ENCODE assay signal across 8 cellular contexts in the genomic region with DNA sequence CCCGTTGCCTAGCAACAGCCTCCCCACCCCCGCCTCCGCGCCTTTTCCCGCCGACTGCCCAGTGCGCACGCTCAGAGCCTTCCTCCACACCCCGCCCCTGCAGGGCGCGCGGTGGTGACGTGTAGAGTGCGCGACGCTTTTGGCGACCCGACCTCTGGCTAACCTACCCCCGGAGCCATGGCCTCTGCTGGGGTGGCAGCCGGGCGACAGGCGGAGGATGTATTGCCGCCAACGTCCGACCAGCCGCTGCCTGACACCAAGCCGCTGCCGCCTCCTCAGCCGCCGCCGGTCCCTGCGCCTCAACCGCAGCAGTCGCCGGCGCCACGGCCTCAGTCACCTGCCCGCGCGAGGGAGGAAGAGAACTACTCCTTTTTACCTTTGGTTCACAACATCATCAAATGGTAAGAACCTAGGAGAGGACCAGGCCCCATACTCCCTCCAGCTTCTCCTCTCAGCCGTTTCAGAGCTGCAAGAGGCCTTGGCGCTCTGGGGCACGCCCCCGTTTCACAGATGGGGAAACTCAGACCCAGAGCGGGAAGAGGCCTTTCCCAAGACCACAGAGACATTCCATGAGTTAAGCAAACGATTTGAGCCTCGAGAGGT. TPM values are rescaled to one million over a fixed set of nuclear protein-coding genes. Genes with fewer than 3 reads are reported as not detected.
A peak's percentile ranks its signal among the peaks of the same experiment; 100 is the strongest.
DNase-seq lines count a peak whose midpoint lies in the region; ATAC-seq and TF ChIP-seq lines count a peak whose summit lies in the region.

A gene with protein sequence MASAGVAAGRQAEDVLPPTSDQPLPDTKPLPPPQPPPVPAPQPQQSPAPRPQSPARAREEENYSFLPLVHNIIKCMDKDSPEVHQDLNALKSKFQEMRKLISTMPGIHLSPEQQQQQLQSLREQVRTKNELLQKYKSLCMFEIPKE (plus strand): TSS at position 136 of the 603 bp plus-strand sequence. CDS start 42 bp downstream, at position 178.

- no peaks in the 10 kb centered on the region; the same call in 1 of the 2 replicates for H3K27me3 ChIP-seq in GM06990 (replicated peaks; ENCODE audit: control insufficient read depth, insufficient read depth, low read length)
- no peaks in the 10 kb centered on the region for H3K27me3 ChIP-seq in prostate gland (replicated peaks; ENCODE audit: insufficient read depth)
- no peaks in the 10 kb centered on the region for H3K27me3 ChIP-seq in upper lobe of right lung

- under 1% methylated on average over 45 of the region's 47 CpGs for WGBS in prostate gland

- no peaks in the 10 kb centered on the region for H3K9me3 ChIP-seq in prostate gland
- no peaks in the 10 kb centered on the region for H3K9me3 ChIP-seq in upper lobe of right lung

- H3K36me3 ChIP-seq in GM06990 (ENCODE audit: control insufficient read depth, insufficient read depth, low read length) = no peaks in the 10 kb centered on the region; the same call in 1 of the 2 replicates
- H3K36me3 ChIP-seq in prostate gland = no peaks in the 10 kb centered on the region
- H3K36me3 ChIP-seq in upper lobe of right lung = no peaks in the 10 kb centered on the region

- peak within 1 kb of the TSS; percentile 97 for H3K4me3 ChIP-seq in GM06990 (replicated peaks; ENCODE audit: low read depth, low read length)
- peak within 1 kb of the TSS; percentile 74 to 81 for H3K4me3 ChIP-seq in prostate gland
- peak within 1 kb of the TSS; percentile 99 for H3K4me3 ChIP-seq in upper lobe of right lung

- DNase-seq in GM06990 (ENCODE audit: extremely low read depth, insufficient read length) = peak; percentile 92
- DNase-seq in NCI-H1694 treated with DMSO at 0.1 percent for 48 hours (lab: John Stamatoyannopoulos, UW) = peak; percentile 87
- DNase-seq in left ventricle myocardium superior = peak; percentile 96
- DNase-seq in prostate gland (ENCODE audit: low spot score) = peak; percentile 88
- peak; percentile 97 for DNase-seq in upper lobe of right lung

- TF ChIP-seq CTCF in GM06990 (IDR thresholded peaks at IDR 0.05; ENCODE audit: insufficient read depth, low read length, poor library complexity, severe bottlenecking) (no peak), prostate gland (IDR thresholded peaks at IDR 0.05) (peak in 1 of 4 experiments; percentile 24), upper lobe of right lung (IDR thresholded peaks at IDR 0.05) (no peak)

- intact Hi-C loops in T-helper 2 cell treated with Interferon-gamma antibody and Interleukin-4, amounts not matched to agents 100 ng/mL and 5 ng/mL, for 36 hours (cut with micrococcal nuclease) = loop anchor here (1.0 to 10.0 kb wide), 5 partner anchors 19 to 838 kb away; a partner anchor contains a TSS
- intact Hi-C loops in left ventricle myocardium superior (cut with micrococcal nuclease) (no loop called here), prostate gland (cut with DNase I) (no loop called here), upper lobe of right lung (cut with DNase I) (no loop called here)

- ATAC-seq in HG02763 (IDR thresholded peaks at IDR 0.05; ENCODE audit: unreplicated experiment) (peak; percentile 77), left ventricle myocardium superior (peak; percentile 98), upper lobe of right lung (peak; percentile 99)

- H3K4me1 ChIP-seq in prostate gland (replicated peaks) = peaks cover 7% of the 10 kb centered on the region
- peaks cover 19% of the 10 kb centered on the region for H3K4me1 ChIP-seq in upper lobe of right lung

- peak; percentile 54 for TF ChIP-seq POLR2A in prostate gland (IDR thresholded peaks at IDR 0.05)

- H3K27ac ChIP-seq in angular gyrus (ENCODE audit: low read depth, low read length) (peak within 1 kb of the TSS; percentile 87), prostate gland (peak within 1 kb of the TSS; percentile 77 to 80), upper lobe of right lung (peak within 1 kb of the TSS; percentile 93)

RNA-seq across cellular contexts. Expression of the gene that starts here (rescaled TPM):
- total RNA-seq in T-helper 2 cell treated with Interferon-gamma antibody and Interleukin-4, amounts not matched to agents 100 ng/mL and 5 ng/mL, for 36 hours = 12.5 and 14.6 TPM in 2 replicates
- total RNA-seq in left ventricle myocardium superior (42.0 TPM), prostate gland (10 to 100 TPM; 27.8 to 31.7 TPM), upper lobe of right lung (13.8 TPM)

Comparison
In these comparisons a context has a peak if more than half of its experiments do, and no peak if none do; other contexts are left out.
1. Peak in every context shown above with its lines: DNase-seq, ATAC-seq, H3K4me3 ChIP-seq and H3K27ac ChIP-seq.